Comparison of ENCODE assay signal across 8 cellular contexts in genomic region chr11:82701847-82702520, GRCh38. TPM values are rescaled to one million over a fixed set of nuclear protein-coding genes. Genes with fewer than 3 reads are reported as not detected.
DNase-seq lines count a peak whose midpoint lies in the region; ATAC-seq and TF ChIP-seq lines count a peak whose summit lies in the region.

No MANE protein-coding gene starts in this region.

- POLR2A ChIA-PET in BJ (lab: Charles Lee): no interaction called here

- ATAC-seq in HG03280 (IDR thresholded peaks at IDR 0.05; ENCODE audit: unreplicated experiment): peak; percentile 62

- H3K27me3 ChIP-seq in BJ (ENCODE audit: control insufficient read depth, insufficient read depth, low read length) (no peaks in the 10 kb centered on the region), SJCRH30 (no peaks in the 10 kb centered on the region; the same call in 1 of the 2 replicates)

- no peak overlapping the region for H3K4me3 ChIP-seq in BJ (ENCODE audit: low read depth, low read length)
- H3K4me3 ChIP-seq in GM12864 (ENCODE audit: low read depth, low read length): no peak overlapping the region
- H3K4me3 ChIP-seq in SJCRH30: no peak overlapping the region

- H3K27ac ChIP-seq in SJCRH30: no peak overlapping the region

- CTCF ChIA-PET in BJ (lab: Yijun Ruan, JAX): interaction anchor here (0.7 to 3.4 kb wide), 14 partner anchors 8 to 1119 kb away, joined by 3 to 20 read pairs (median 4); no protein-coding TSS in a partner anchor

- H3K36me3 ChIP-seq in BJ (ENCODE audit: control insufficient read depth, insufficient read depth, low read length) (no peaks in the 10 kb centered on the region), SJCRH30 (no peaks in the 10 kb centered on the region)

- no peak for DNase-seq in BJ (ENCODE audit: low read depth)
- no peak for DNase-seq in GM12864 (ENCODE audit: low read depth)
- DNase-seq in SJCRH30: peak; percentile 44 to 82
- DNase-seq in fibroblast of the conjunctiva (ENCODE audit: low read depth): peak; percentile 14
- DNase-seq in stimulated activated CD8-positive, alpha-beta memory T cell treated with anti-CD3 and anti-CD28 coated beads, Interleukin-4, amount 100 ng/mL, for 48 hours: peak; percentile 42
- DNase-seq in posterior vena cava (ENCODE audit: low spot score): no peak
- no peak for DNase-seq in HPDE6-E6E7 (ENCODE audit: extremely low spot score)

- H3K4me1 ChIP-seq in SJCRH30: no peaks in the 10 kb centered on the region

- TF ChIP-seq CTCF in BJ (IDR thresholded peaks at IDR 0.05; ENCODE audit: insufficient read depth, low read depth, low read length): peak; percentile 65
- TF ChIP-seq CTCF in GM12864 (IDR thresholded peaks at IDR 0.05; ENCODE audit: low read depth, low read length, missing control alignments): peak; percentile 65

- no peaks in the 10 kb centered on the region for H3K9me3 ChIP-seq in SJCRH30 (replicated peaks)

- intact Hi-C loops in posterior vena cava (cut with DNase I): no loop called here

RNA-seq across cellular contexts. Expression of gene FAM181B, which starts 31.7 kb away (rescaled TPM):
- polyA plus RNA-seq in BJ (2011; rRNA removed): not detected in 2 replicates
- not detected in 2 replicates for polyA minus RNA-seq in BJ (2011; rRNA and poly(A)+ RNA removed)
- not detected in 2 replicates for total RNA-seq in SJCRH30 (2014; rRNA removed; shearing (Covaris generic))
- under 1 TPM; 0.42 to 0.67 TPM for total RNA-seq in posterior vena cava

Comparison
In these comparisons a context has a peak if more than half of its experiments do, and no peak if none do; other contexts are left out.
1. DNase-seq: peak in SJCRH30 (2 of 2), fibroblast of the conjunctiva (single experiment) and stimulated activated CD8-positive, alpha-beta memory T cell treated with anti-CD3 and anti-CD28 coated beads, Interleukin-4, amount 100 ng/mL, for 48 hours (single experiment); none in BJ (single experiment), GM12864 (single experiment), posterior vena cava (single experiment) and HPDE6-E6E7 (single experiment).